In the genomic region with DNA sequence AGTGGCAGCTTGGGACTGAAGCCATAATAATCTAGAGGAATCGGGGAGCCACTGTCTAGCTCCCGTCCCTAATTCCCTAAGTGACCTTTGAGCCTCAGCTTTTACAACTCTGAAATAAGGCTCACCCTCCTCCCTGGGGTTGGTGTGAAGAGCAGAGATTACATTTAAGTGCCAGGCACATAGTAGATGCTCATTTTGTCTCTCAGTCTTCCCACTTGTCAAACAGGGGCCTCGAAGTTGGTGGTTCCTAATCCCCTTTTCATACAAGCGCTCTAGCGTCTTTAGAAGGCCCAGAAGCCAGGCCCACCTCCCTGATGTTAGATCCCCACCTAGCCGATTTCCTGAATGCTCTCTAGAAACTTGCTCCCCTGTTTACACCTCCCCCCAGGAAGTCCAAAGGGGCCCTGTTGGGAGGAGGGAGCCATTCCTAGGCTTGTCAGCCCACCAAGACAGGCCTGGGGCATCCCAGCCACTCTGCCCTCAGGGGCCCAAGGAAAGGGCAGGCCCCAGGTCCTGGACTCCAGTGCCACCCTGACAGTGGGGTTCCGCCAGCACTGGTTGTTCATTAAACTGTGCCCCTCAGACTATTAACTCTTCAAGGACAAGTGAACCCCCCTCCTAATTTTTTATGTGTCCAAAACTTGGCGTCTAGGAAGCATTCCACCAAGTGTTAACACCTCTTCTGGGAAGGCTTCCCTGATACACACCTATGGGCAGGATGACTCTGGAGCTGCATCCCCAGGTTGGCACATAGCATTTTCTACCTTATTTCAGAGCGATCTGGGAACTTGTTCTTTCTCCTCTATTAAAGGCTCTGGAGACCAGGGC, we compare ENCODE assay signal across 8 cellular contexts. TPM values are rescaled to one million over a fixed set of nuclear protein-coding genes. Genes with fewer than 3 reads are reported as not detected.
DNase-seq lines count a peak whose midpoint lies in the region; ATAC-seq and TF ChIP-seq lines count a peak whose summit lies in the region.

No MANE protein-coding gene starts in this region.

- intact Hi-C loops in activated naive CD4-positive, alpha-beta T cell treated with anti-CD3 and anti-CD28 coated beads for 36 hours (cut with micrococcal nuclease) = loop anchor here (10.0 kb wide), 1 partner anchor 685 kb away; no protein-coding TSS in a partner anchor
- intact Hi-C loops in transverse colon (cut with DNase I; ENCODE audit: low total_unique reads) = loop anchor here (5.0 kb wide), 1 partner anchor 32 kb away; no protein-coding TSS in a partner anchor

- CTCF ChIA-PET in activated naive CD4-positive, alpha-beta T cell treated with anti-CD3 and anti-CD28 coated beads for 36 hours (lab: Charles Lee) = interaction anchor here (0.7 to 6.7 kb wide), 3 partner anchors 69 to 95 kb away, joined by 3 to 49 read pairs (median 12); no protein-coding TSS in a partner anchor

- peaks cover 83 to 99% (median 98%) of the 10 kb centered on the region in 4 donors for H3K4me1 ChIP-seq in transverse colon

- no peak for TF ChIP-seq EP300 in transverse colon (IDR thresholded peaks at IDR 0.05; ENCODE audit: low read depth)

- H3K27ac ChIP-seq in coronary artery (peak overlapping the region; percentile 93 to 99), transverse colon (peak overlapping the region; percentile 85 to 98 (median 91))

- in situ Hi-C loops in transverse colon (cut with MboI; ENCODE audit: low pct_ligation_motif_present in 1 of 4, low pct_unique_long_range_greater_than_20kb in 1 of 4, low sequenced_read_pairs in 3 of 4) = no loop called here

- H3K9me3 Mint-ChIP-seq in activated naive CD4-positive, alpha-beta T cell treated with anti-CD3 and anti-CD28 coated beads for 36 hours = no peaks in the 10 kb centered on the region
- no peaks in the 10 kb centered on the region for H3K9me3 Mint-ChIP-seq in naive B cell

- no peak overlapping the region for H3K4me3 Mint-ChIP-seq in activated naive CD4-positive, alpha-beta T cell treated with anti-CD3 and anti-CD28 coated beads for 36 hours
- peak overlapping the region in 2 of 8 donors; percentile 30 to 41 for H3K4me3 Mint-ChIP-seq in naive B cell

- 67 to 68% methylated on average over 5 to 9 of the region's 9 CpGs for WGBS in transverse colon (ENCODE audit: low coverage in 1 of 2), 2 donors

- ATAC-seq in naive B cell (ENCODE audit: low read depth in 2 of 2) = no peak
- no peak for ATAC-seq in GM18873 (IDR thresholded peaks at IDR 0.05; ENCODE audit: low FRiP score, unreplicated experiment)

- H3K4me3 ChIP-seq in coronary artery (peak overlapping the region; percentile 39), transverse colon (no peak overlapping the region)

- H3K27me3 ChIP-seq in transverse colon = no peaks in the 10 kb centered on the region

- no peaks in the 10 kb centered on the region for H3K27me3 Mint-ChIP-seq in activated naive CD4-positive, alpha-beta T cell treated with anti-CD3 and anti-CD28 coated beads for 36 hours (ENCODE audit: low read depth)
- no peaks in the 10 kb centered on the region for H3K27me3 Mint-ChIP-seq in naive B cell

- H3K36me3 Mint-ChIP-seq in activated naive CD4-positive, alpha-beta T cell treated with anti-CD3 and anti-CD28 coated beads for 36 hours (ENCODE audit: low read depth) = peaks cover 42% of the 10 kb centered on the region
- no peaks in the 10 kb centered on the region for H3K36me3 Mint-ChIP-seq in naive B cell

- TF ChIP-seq CTCF in coronary artery (IDR thresholded peaks at IDR 0.05) = no peak
- no peak for TF ChIP-seq CTCF in transverse colon (IDR thresholded peaks at IDR 0.05)

- H3K36me3 ChIP-seq in transverse colon = no peaks in the 10 kb centered on the region

- TF ChIP-seq POLR2A in transverse colon (IDR thresholded peaks at IDR 0.05) = no peak

- H3K27ac Mint-ChIP-seq in activated naive CD4-positive, alpha-beta T cell treated with anti-CD3 and anti-CD28 coated beads for 36 hours = peak overlapping the region; percentile 46
- H3K27ac Mint-ChIP-seq in naive B cell = peak overlapping the region in 4 of 6 donors; percentile 21 to 75 (median 44)

- H3K9me3 ChIP-seq in transverse colon = no peaks in the 10 kb centered on the region

- DNase-seq in activated naive CD4-positive, alpha-beta T cell treated with anti-CD3 and anti-CD28 coated beads for 36 hours = no peak
- DNase-seq in activated naive CD4-positive, alpha-beta T cell treated with Interleukin-2 at 50 U/mL for 16 hours = no peak
- DNase-seq in coronary artery (ENCODE audit: low spot score) = no peak
- DNase-seq in naive B cell = no peak
- DNase-seq in transverse colon = no peak
- DNase-seq in SW 1271 (lab: John Stamatoyannopoulos, UW) = no peak
- DNase-seq in SKM-1 (lab: John Stamatoyannopoulos, UW; ENCODE audit: unreplicated experiment) = no peak

- H3K4me1 Mint-ChIP-seq in activated naive CD4-positive, alpha-beta T cell treated with anti-CD3 and anti-CD28 coated beads for 36 hours (ENCODE audit: low read depth) = peaks cover 90% of the 10 kb centered on the region
- H3K4me1 Mint-ChIP-seq in naive B cell = peaks cover 64 to 85% (median 83%) of the 10 kb centered on the region in 3 donors

RNA-seq across cellular contexts. Expression of a gene that starts 49.4 kb away (rescaled TPM):
- total RNA-seq in activated naive CD4-positive, alpha-beta T cell treated with anti-CD3 and anti-CD28 coated beads for 36 hours = 100 to 1,000 TPM; 160 to 166 TPM
- polyA plus RNA-seq in naive B cell (ENCODE audit: low read depth in 6 of 6) = 10 to 100 TPM in 5 of 6 donors, 1 to 10 TPM in 1; 6.9 to 44.5 (median 20.8) TPM
- 100 to 1,000 TPM in 3 of 4 donors, 10 to 100 TPM in 1; 55.9 to 149 (median 112) TPM for total RNA-seq in transverse colon
